In the genomic region with DNA sequence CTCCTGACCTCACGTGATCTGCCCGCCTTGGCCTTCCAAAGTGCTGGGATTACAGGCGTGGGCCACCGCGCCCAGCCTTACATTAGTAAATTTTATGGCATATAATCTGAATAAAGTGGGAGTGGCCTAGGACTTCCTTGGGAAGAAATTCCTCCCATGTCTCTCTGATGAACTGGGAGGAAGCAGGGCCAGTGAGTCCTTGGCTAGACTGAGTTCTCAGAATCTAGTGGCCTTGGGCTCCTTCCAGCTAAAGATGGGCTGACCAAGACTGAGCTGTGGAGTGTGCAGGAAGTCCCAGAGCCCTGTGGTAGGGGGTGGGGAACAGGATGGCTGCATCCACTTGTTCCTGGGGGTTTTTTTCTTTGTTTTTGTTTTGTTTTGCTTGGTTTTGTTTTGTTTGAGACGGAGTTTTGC, we compare ENCODE assay signal across 10 cellular contexts. TPM values are rescaled to one million over a fixed set of nuclear protein-coding genes. Genes with fewer than 3 reads are reported as not detected.
A peak's percentile ranks its signal among the peaks of the same experiment; 100 is the strongest.
DNase-seq lines count a peak whose midpoint lies in the region; ATAC-seq and TF ChIP-seq lines count a peak whose summit lies in the region.
"Had no signal": no experiment of that assay in that cellular context is flagged by ENCODE, and none has a peak within 500 bp of the region (broad histone marks: within the 10 kb centered on the region; RNA-seq: fewer than 3 reads in every experiment).

No MANE protein-coding gene starts in this region.

- H3K4me1 ChIP-seq in left lung: peaks cover 24 to 51% of the 10 kb centered on the region in 2 donors
- H3K4me1 ChIP-seq in thoracic aorta (ENCODE audit: control insufficient read depth in 1 of 2, low read depth in 2 of 2): peaks cover 28 to 80% of the 10 kb centered on the region in 2 donors

- H3K27ac ChIP-seq in coronary artery: peak overlapping the region; percentile 25 to 98
- H3K27ac ChIP-seq in left lung: peak overlapping the region; percentile 39 to 65
- peak overlapping the region; percentile 40 to 96 for H3K27ac ChIP-seq in thoracic aorta

- no peak for TF ChIP-seq CTCF in coronary artery (IDR thresholded peaks at IDR 0.05)
- no peak for TF ChIP-seq CTCF in left lung (IDR thresholded peaks at IDR 0.05)
- TF ChIP-seq CTCF in thoracic aorta (IDR thresholded peaks at IDR 0.05): no peak

- H3K27me3 ChIP-seq in left lung (no peaks in the 10 kb centered on the region), thoracic aorta (replicated peaks; ENCODE audit: insufficient read depth) (no peaks in the 10 kb centered on the region)

- DNase-seq in M059J (ENCODE audit: low read depth): peak; percentile 84
- peak; percentile 70 for DNase-seq in coronary artery (ENCODE audit: low spot score)
- DNase-seq in left lung: no peak
- DNase-seq in thoracic aorta (ENCODE audit: low spot score): no peak
- DNase-seq in NCI-H2196 treated with DMSO at 0.1 percent for 48 hours (lab: John Stamatoyannopoulos, UW; ENCODE audit: unreplicated experiment): no peak
- no peak for DNase-seq in anterior cingulate cortex (lab: John Stamatoyannopoulos, UW)
- DNase-seq in kidney glomerular epithelial cell (lab: John Stamatoyannopoulos, UW): no peak
- no peak for DNase-seq in activated T-cell treated with anti-CD3 and anti-CD28 coated beads, Interleukin-2, amount 50 U/mL, for 1 hour
- DNase-seq: COR-L47, OCI-M1 had no signal

- H3K36me3 ChIP-seq in left lung: peaks cover 0 to 26% of the 10 kb centered on the region in 2 donors
- no peaks in the 10 kb centered on the region for H3K36me3 ChIP-seq in thoracic aorta

- intact Hi-C loops in left lung (cut with DNase I): loop anchor here in 1 of 2 donors (5.0 kb wide), 1 partner anchor 204 kb away; no protein-coding TSS in a partner anchor

- H3K9me3 ChIP-seq in left lung (no peaks in the 10 kb centered on the region), thoracic aorta (no peaks in the 10 kb centered on the region)

- H3K4me3 ChIP-seq in coronary artery (no peak overlapping the region), left lung (no peak overlapping the region), thoracic aorta (no peak overlapping the region)

- ATAC-seq in left lung: peak; percentile 29
- ATAC-seq in thoracic aorta (ENCODE audit: insufficient number of reproducible peaks, low FRiP score, low read depth): no peak

RNA-seq across cellular contexts. Expression of gene NAGLU, which starts 10.0 kb away (rescaled TPM):
- 19.3 and 27.8 TPM in 2 replicates for total RNA-seq in M059J (2014; rRNA removed; shearing (Covaris generic))
- total RNA-seq in left lung (10 to 100 TPM; 41.5 to 56.2 TPM), thoracic aorta (100 to 1,000 TPM in 1 of 2 donors, 10 to 100 TPM in 1; 86.7 to 130 TPM)

RNA-seq across cellular contexts. Expression of gene HSD17B1, which starts 26.7 kb away (rescaled TPM):
- total RNA-seq in M059J (2014; rRNA removed; shearing (Covaris generic)): 0.54 TPM in 1 of 2 replicates, not detected in the other
- total RNA-seq in left lung (1 to 10 TPM; 1.2 to 1.7 TPM), thoracic aorta (1 to 10 TPM in 1 of 2 donors, under 1 TPM in 1; 0.14 to 2.8 TPM)

RNA-seq across cellular contexts. Expression of gene COASY, which starts 35.9 kb away (rescaled TPM):
- 31.3 and 33.0 TPM in 2 replicates for total RNA-seq in M059J (2014; rRNA removed; shearing (Covaris generic))
- total RNA-seq in left lung (100 to 1,000 TPM in 1 of 2 donors, 10 to 100 TPM in 1; 66.5 to 116 TPM), thoracic aorta (10 to 100 TPM; 20.8 to 21.1 TPM)

RNA-seq across cellular contexts. Expression of gene MLX, which starts 40.9 kb away (rescaled TPM):
- 39.1 and 42.6 TPM in 2 replicates for total RNA-seq in M059J (2014; rRNA removed; shearing (Covaris generic))
- total RNA-seq in left lung (10 to 100 TPM; 56.3 to 73.7 TPM), thoracic aorta (10 to 100 TPM; 31.5 to 41.2 TPM)

RNA-seq across cellular contexts. Expression of gene PSMC3IP, which starts 51.5 kb away (rescaled TPM):
- 16.0 and 23.2 TPM in 2 replicates for total RNA-seq in M059J (2014; rRNA removed; shearing (Covaris generic))
- total RNA-seq in left lung (1 to 10 TPM; 6.5 to 7.7 TPM), thoracic aorta (1 to 10 TPM in 1 of 2 donors, not detected in 1; 6.6 TPM)

Comparison
In these comparisons a context has a peak if more than half of its experiments do, and no peak if none do; other contexts are left out.
1. DNase-seq: peak in M059J (single experiment) and coronary artery (single experiment); none in left lung (0 of 2), thoracic aorta (single experiment), NCI-H2196 treated with DMSO at 0.1 percent for 48 hours (single experiment), anterior cingulate cortex (0 of 58), kidney glomerular epithelial cell (single experiment) and activated T-cell treated with anti-CD3 and anti-CD28 coated beads, Interleukin-2, amount 50 U/mL, for 1 hour (single experiment).
2. Peak in every context shown above with its lines, with median percentiles within 50 percentile points of each other: H3K27ac ChIP-seq.